ENCODE assay signal across 9 cellular contexts in the genomic region with DNA sequence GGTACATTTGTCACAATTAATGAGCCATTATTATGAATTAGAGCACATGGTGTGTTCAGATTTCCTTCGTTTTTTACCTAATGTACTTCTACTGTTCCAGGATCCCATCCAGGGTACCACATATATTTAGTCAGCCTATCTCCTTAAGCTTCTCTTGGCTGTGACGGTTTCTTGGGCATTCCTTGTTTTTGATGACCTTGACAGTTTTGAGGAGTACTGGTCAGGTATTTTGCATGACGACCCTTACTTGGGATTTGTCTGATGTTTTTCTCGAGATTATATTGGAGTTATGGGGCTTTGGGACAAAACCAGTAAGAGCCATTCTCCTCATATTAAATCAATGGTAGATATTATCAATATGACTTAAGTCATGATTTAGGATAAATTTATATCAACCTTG. TPM values are rescaled to one million over a fixed set of nuclear protein-coding genes. Genes with fewer than 3 reads are reported as not detected.
"Had no signal": no experiment of that assay in that cellular context is flagged by ENCODE, and none has a peak within 500 bp of the region (broad histone marks: within the 10 kb centered on the region; RNA-seq: fewer than 3 reads in every experiment).

No MANE protein-coding gene starts in this region.

- H2AFZ ChIP-seq: GM23338 had no signal

- FAIRE-seq: H1, H54 had no signal

- H3K9me3 ChIP-seq: HAP-1 had no signal

- H3K36me3 ChIP-seq: HAP-1 had no signal

- H3K27ac ChIP-seq: HL-60 had no signal

- H3K9me3 Mint-ChIP-seq: GM23338, HFFc6 had no signal

- H3K4me2 ChIP-seq: GM23338 had no signal

- DNase-seq: HFFc6, KG1 had no signal

- H3K4me3 Mint-ChIP-seq: GM23338, HFFc6, IgD-negative memory B cell had no signal

- H3K4me1 Mint-ChIP-seq: GM23338 had no signal

- H3K4me1 ChIP-seq: HAP-1 had no signal

- H3K27ac Mint-ChIP-seq: GM23338, HFFc6, IgD-negative memory B cell had no signal

- ATAC-seq: GM23338, HCT116 had no signal

- H3K4me3 ChIP-seq: GM23338, HAP-1 had no signal

RNA-seq across cellular contexts. Expression of gene LRP2, which starts 10.2 kb away (rescaled TPM):
- total RNA-seq: HFFc6 had no signal
- polyA plus RNA-seq: IgD-negative memory B cell had no signal
